30 cellular contexts compared by ENCODE assay signal in the genomic region with DNA sequence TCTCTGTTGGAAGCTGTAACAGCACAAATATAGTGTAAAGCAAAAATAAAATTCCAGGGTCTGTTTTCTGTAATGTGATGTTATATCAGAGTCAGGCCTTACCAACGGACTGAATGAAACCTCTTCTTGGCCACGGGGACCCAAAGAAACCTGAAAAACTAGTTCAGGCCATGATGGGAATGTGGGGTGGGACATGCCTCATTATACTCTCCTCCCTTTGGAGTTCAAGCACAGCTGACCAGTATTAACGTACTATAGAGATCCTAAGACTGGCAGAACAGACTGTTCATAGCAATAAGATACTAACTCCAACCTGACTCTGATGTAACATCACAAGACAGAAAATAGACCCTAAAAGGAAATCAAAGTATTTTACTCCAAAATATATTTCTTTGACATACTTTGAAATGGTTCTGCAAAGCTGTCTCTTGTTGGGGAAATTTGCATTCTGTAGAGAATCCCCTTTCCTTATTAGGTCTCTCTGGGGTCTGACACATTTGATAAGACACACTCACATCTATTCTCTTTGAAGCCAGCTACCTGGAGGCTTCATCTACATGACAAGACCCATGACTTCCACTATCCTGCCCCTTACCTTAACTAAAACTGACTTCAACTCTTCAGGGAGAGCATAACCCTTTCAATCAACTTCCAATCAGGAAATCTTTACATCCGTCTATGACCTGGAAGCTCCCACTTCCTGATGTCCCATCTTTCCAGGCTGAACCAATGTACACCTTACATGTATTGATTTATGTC.
A peak's percentile ranks its signal among the peaks of the same experiment; 100 is the strongest.
DNase-seq lines count a peak whose midpoint lies in the region; ATAC-seq, FAIRE-seq and TF ChIP-seq lines count a peak whose summit lies in the region.
"Had no signal": no experiment of that assay in that cellular context is flagged by ENCODE, and none has a peak within 500 bp of the region (broad histone marks: within the 10 kb centered on the region; RNA-seq: fewer than 3 reads in every experiment).

No MANE protein-coding gene starts in this region.

- TF ChIP-seq EP300 in H1 (IDR thresholded peaks at IDR 0.05; ENCODE audit: borderline replicate concordance in 1 of 2, low read depth in 2 of 2, low read length in 2 of 2) = no peak

- TF ChIP-seq POLR2A in H1 (IDR thresholded peaks at IDR 0.05; ENCODE audit: control extremely low read depth in 1 of 2, low read depth in 2 of 2, low read length in 2 of 2) = no peak

- FAIRE-seq in H1 (lab: Jason Lieb, UNC) = no peak
- FAIRE-seq: GM18507, H54 had no signal

- no peak overlapping the region for H3K9ac ChIP-seq in H1 (replicated peaks in 1 of 4; ENCODE audit: extremely low read depth in 1 of 4, low read depth in 3 of 4, low read length in 3 of 4)
- H3K9ac ChIP-seq: KMS-11 had no signal

- H3K79me1 ChIP-seq in H1 (ENCODE audit: low read depth, low read length) = no peaks in the 10 kb centered on the region

- H3K18ac ChIP-seq in H1 (ENCODE audit: extremely low read depth, low read length) = no peak overlapping the region

- H2AFZ ChIP-seq in H1 (ENCODE audit: low read length) = no peak overlapping the region
- H2AFZ ChIP-seq: PC-9 had no signal

- no peaks in the 10 kb centered on the region for H4K20me1 ChIP-seq in H1 (replicated peaks in 1 of 2; ENCODE audit: control insufficient read depth in 1 of 2, insufficient read depth in 2 of 2, low read length in 2 of 2)

- peak overlapping the region; percentile 39 for H3K56ac ChIP-seq in H1 (replicated peaks; ENCODE audit: insufficient read length, low read depth, low read length)

- H3K27me3 ChIP-seq in H1 (replicated peaks in 1 of 4; ENCODE audit: control insufficient read depth in 3 of 4, extremely low read depth in 1 of 4, insufficient read depth in 3 of 4, low read length in 3 of 4) (no peaks in the 10 kb centered on the region), upper lobe of right lung (no peaks in the 10 kb centered on the region)
- H3K27me3 ChIP-seq: SJSA1 had no signal

- CTCF ChIA-PET in H1 (lab: Charles Lee; ENCODE audit: partially characterized antibody) = interaction anchor here (0.6 to 2.4 kb wide), 4 partner anchors 10 to 1091 kb away, joined by 3 to 9 read pairs (median 3); no protein-coding TSS in a partner anchor

- H3K23ac ChIP-seq in H1 (ENCODE audit: insufficient read length) = no peak overlapping the region

- H2BK5ac ChIP-seq in H1 (ENCODE audit: low read depth, low read length) = no peak overlapping the region

- H3K4me1 ChIP-seq in H1 (replicated peaks in 1 of 4; ENCODE audit: control insufficient read depth in 3 of 4, insufficient read depth in 4 of 4, low read length in 3 of 4) (peaks cover 0 to 3% (median 0%) of the 10 kb centered on the region in 4 experiments; a peak in 2 of 7 replicates), upper lobe of right lung (no peaks in the 10 kb centered on the region)
- H3K4me1 ChIP-seq: Caco-2, SJSA1 had no signal

- ATAC-seq in upper lobe of right lung (peak; percentile 32), HG02884 (IDR thresholded peaks at IDR 0.05; ENCODE audit: unreplicated experiment) (no peak)
- ATAC-seq: CD8-positive, alpha-beta T cell; Right ventricle myocardium inferior; T-cell had no signal

- no peak overlapping the region for H2BK15ac ChIP-seq in H1 (ENCODE audit: low read length)

- H4K91ac ChIP-seq in H1 (replicated peaks; ENCODE audit: insufficient read length, low read length) = peak overlapping the region; percentile 35

- no peak overlapping the region for H4K8ac ChIP-seq in H1 (ENCODE audit: extremely low read depth, insufficient read depth, low read length)

- H2BK12ac ChIP-seq in H1 (ENCODE audit: low read depth, low read length) = no peak overlapping the region

- peak; percentile 64 for DNase-seq in DMS53 (lab: John Stamatoyannopoulos, UW)
- DNase-seq in DMS53 treated with DMSO at 0.1 percent for 48 hours (lab: John Stamatoyannopoulos, UW; ENCODE audit: unreplicated experiment) = no peak
- DNase-seq in H1 (ENCODE audit: low read depth in 1 of 2, low spot score in 2 of 2) = no peak
- peak; percentile 5 for DNase-seq in left kidney (ENCODE audit: low read depth, low spot score)
- no peak for DNase-seq in upper lobe of right lung
- no peak for DNase-seq in NCI-H748 (lab: John Stamatoyannopoulos, UW; ENCODE audit: unreplicated experiment)
- DNase-seq in activated CD4-positive, alpha-beta T cell treated with anti-CD3 and anti-CD28 coated beads, Interleukin-2, amount 50 U/mL, for 48 hours = no peak
- DNase-seq: Caco-2; CD8-positive, alpha-beta T cell; DND-41; IMR-90; MM.1S; NCI-H1092; NCI-H1417 treated with DMSO at 0.1 percent for 48 hours; NCI-H187; NCI-H2081 treated with DMSO at 0.1 percent for 48 hours; NCI-H2171 treated with DMSO at 0.1 percent for 48 hours; NCI-H345; NCI-H510A treated with DMSO at 0.1 percent for 48 hours; NCI-H774; PC-9; T-cell had no signal

- H3K79me2 ChIP-seq in H1 (ENCODE audit: control insufficient read depth in 1 of 2, insufficient read depth in 2 of 2, low read length in 2 of 2) = no peaks in the 10 kb centered on the region

- H3K27ac ChIP-seq in H1 (ENCODE audit: low read depth, low read length) (peak overlapping the region; percentile 41; the same call in 1 of the 2 replicates), upper lobe of right lung (no peak overlapping the region)
- H3K27ac ChIP-seq: 22Rv1, C4-2B, KMS-11, PC-9, SJSA1 had no signal

- H3K14ac ChIP-seq in H1 (ENCODE audit: insufficient read length) = no peak overlapping the region

- no peaks in the 10 kb centered on the region for H3K36me3 ChIP-seq in H1 (ENCODE audit: control insufficient read depth in 2 of 4, insufficient read depth in 4 of 4, low read length in 3 of 4)
- no peaks in the 10 kb centered on the region for H3K36me3 ChIP-seq in upper lobe of right lung
- H3K36me3 ChIP-seq: SJSA1 had no signal

- POLR2A ChIA-PET in H1 (lab: Charles Lee; ENCODE audit: partially characterized antibody) = interaction anchor here (0.7 kb wide), 1 partner anchor 77 kb away, joined by 4 read pairs; no protein-coding TSS in a partner anchor

- H3K4me3 ChIP-seq in H1 (ENCODE audit: extremely low read depth in 1 of 4, insufficient read depth in 2 of 4, low read depth in 3 of 4, low read length in 4 of 4) (peak overlapping the region in 1 of 4 experiments; percentile 10; a peak in 2 of 8 replicates), upper lobe of right lung (no peak overlapping the region)
- H3K4me3 ChIP-seq: PC-9, SJSA1 had no signal

- H2BK20ac ChIP-seq in H1 (ENCODE audit: low read length) = peak overlapping the region; percentile 16; the same call in 1 of the 2 replicates

- WGBS in H1 (ENCODE audit: extremely low coverage in 1 of 2, insufficient coverage in 1 of 2, insufficient read length in 1 of 2, insufficient replicate concordance in 2 of 2, low coverage in 1 of 2, low lambda C conversion rate in 2 of 2, missing lambda C conversion rate in 1 of 2), 2 experiments = 67% methylated on average over 4 of the region's 4 CpGs; no CpG with 5 or more reads in 1 of the 2 experiments

- no peak overlapping the region for H4K5ac ChIP-seq in H1 (ENCODE audit: insufficient read length, low read depth, low read length)

- no peak overlapping the region for H2AK5ac ChIP-seq in H1 (ENCODE audit: low read depth, low read length)

- H3K4me2 ChIP-seq in H1 (ENCODE audit: insufficient read depth in 1 of 2, low read depth in 2 of 2, low read length in 2 of 2) = peak overlapping the region; percentile 38 to 54; a peak in 3 of 4 replicates
- H3K4me2 ChIP-seq: KMS-11, PC-9 had no signal

- H3K4ac ChIP-seq in H1 (replicated peaks; ENCODE audit: insufficient read length, low read depth, low read length) = peak overlapping the region; percentile 78

- H3K23me2 ChIP-seq in H1 (ENCODE audit: low read depth, low read length) = no peaks in the 10 kb centered on the region

- TF ChIP-seq CTCF in H1 (IDR thresholded peaks at IDR 0.05; ENCODE audit: control extremely low read depth in 1 of 3, insufficient read depth in 1 of 3, low read depth in 1 of 3, low read length in 3 of 3) = no peak
- no peak for TF ChIP-seq CTCF in upper lobe of right lung (IDR thresholded peaks at IDR 0.05)

- intact Hi-C loops in upper lobe of right lung (cut with DNase I) = no loop called here

- H2BK120ac ChIP-seq in H1 (replicated peaks; ENCODE audit: low read depth, low read length) = peak overlapping the region; percentile 21

- no peak for TF ChIP-seq RAD21 in H1 (IDR thresholded peaks at IDR 0.05 in 1 of 2, conservative IDR thresholded peaks at IDR 0.05 in 1 of 2; ENCODE audit: low read depth in 2 of 2, low read length in 2 of 2)

- H3K9me3 ChIP-seq in H1 (ENCODE audit: insufficient read depth in 2 of 2, low read depth in 1 of 2, low read length in 1 of 2) (no peaks in the 10 kb centered on the region), upper lobe of right lung (no peaks in the 10 kb centered on the region)
- H3K9me3 ChIP-seq: SJSA1 had no signal

TF ChIP-seq in H1, 55 proteins besides CTCF, POLR2A, EP300 and RAD21:
- TF ChIP-seq SP1 (IDR thresholded peaks at IDR 0.05; ENCODE audit: low read depth, low read length) = 0 out of 2 replicates have a peak, but pooled peaks have one; percentile 18
- TF ChIP-seq ZNF274 (IDR thresholded peaks at IDR 0.05; ENCODE audit: borderline replicate concordance, extremely low read depth, low read length) = no peak
- TF ChIP-seq ASH2L (IDR thresholded peaks at IDR 0.05; ENCODE audit: low read length) = peak; percentile 60
- TF ChIP-seq, protein P1, sequence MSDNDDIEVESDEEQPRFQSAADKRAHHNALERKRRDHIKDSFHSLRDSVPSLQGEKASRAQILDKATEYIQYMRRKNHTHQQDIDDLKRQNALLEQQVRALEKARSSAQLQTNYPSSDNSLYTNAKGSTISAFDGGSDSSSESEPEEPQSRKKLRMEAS (IDR thresholded peaks at IDR 0.05) = no peak
- TF ChIP-seq JUND (IDR thresholded peaks at IDR 0.05; ENCODE audit: low read length) = no peak
TF ChIP-seq in H1: peak in this region for 2.

Comparison
In these comparisons a context has a peak if more than half of its experiments do, and no peak if none do; other contexts are left out.
1. DNase-seq: peak in DMS53 (single experiment) and left kidney (single experiment); none in DMS53 treated with DMSO at 0.1 percent for 48 hours (single experiment), H1 (0 of 2), upper lobe of right lung (single experiment), NCI-H748 (single experiment) and activated CD4-positive, alpha-beta T cell treated with anti-CD3 and anti-CD28 coated beads, Interleukin-2, amount 50 U/mL, for 48 hours (0 of 2).